In genomic region chr2:191152841-191153240, GRCh38 we compare ENCODE assay signal across 11 cellular contexts. TPM values are rescaled to one million over a fixed set of nuclear protein-coding genes. Genes with fewer than 3 reads are reported as not detected.
DNase-seq lines count a peak whose midpoint lies in the region; ATAC-seq and TF ChIP-seq lines count a peak whose summit lies in the region.
"Had no signal": no experiment of that assay in that cellular context is flagged by ENCODE, and none has a peak within 500 bp of the region (broad histone marks: within the 10 kb centered on the region; RNA-seq: fewer than 3 reads in every experiment).

No MANE protein-coding gene starts in this region.

- H3K36me3 Mint-ChIP-seq in T-helper 2 cell treated with Interferon-gamma antibody and Interleukin-4, amounts not matched to agents 5 μg/mL and 100 μg/mL, for 36 hours (ENCODE audit: low read depth) = peaks cover 12% of the 10 kb centered on the region

- H3K27me3 Mint-ChIP-seq in T-helper 2 cell treated with Interferon-gamma antibody and Interleukin-4, amounts not matched to agents 5 μg/mL and 100 μg/mL, for 36 hours (ENCODE audit: low read depth) = no peaks in the 10 kb centered on the region

- TF ChIP-seq CTCF in cardiac muscle cell (IDR thresholded peaks at IDR 0.05; ENCODE audit: low read depth, low read length) (no peak), esophagus squamous epithelium (IDR thresholded peaks at IDR 0.05) (no peak)

- H3K27ac Mint-ChIP-seq in T-helper 2 cell treated with Interferon-gamma antibody and Interleukin-4, amounts not matched to agents 5 μg/mL and 100 μg/mL, for 36 hours = peak overlapping the region; percentile 90

- no peak for TF ChIP-seq POLR2A in esophagus squamous epithelium (IDR thresholded peaks at IDR 0.05)

- H3K4me3 ChIP-seq in cardiac muscle cell = no peak overlapping the region
- no peak overlapping the region for H3K4me3 ChIP-seq in esophagus squamous epithelium

- DNase-seq in CD1c-positive myeloid dendritic cell (ENCODE audit: extremely low spot score) = peak; percentile 28
- DNase-seq in T-helper 2 cell treated with Interferon-gamma antibody and Interleukin-4, amounts not matched to agents 5 μg/mL and 100 μg/mL, for 36 hours (ENCODE audit: low spot score) = no peak
- peak; percentile 40 to 47 for DNase-seq in cardiac muscle cell (ENCODE audit: low read depth in 1 of 2, low spot score in 1 of 2)
- no peak for DNase-seq in NCI-H774 (lab: John Stamatoyannopoulos, UW)
- DNase-seq in NCI-H526 treated with DMSO at 0.1 percent for 48 hours (lab: John Stamatoyannopoulos, UW) = no peak
- DNase-seq in medulla oblongata (ENCODE audit: extremely low spot score) = no peak
- DNase-seq in esophagus squamous epithelium (lab: John Stamatoyannopoulos, UW) = no peak
- DNase-seq: activated T-cell treated with anti-CD3 and anti-CD28 coated beads for 4 hours, DND-41 had no signal

- H3K36me3 ChIP-seq in cardiac muscle cell (no peaks in the 10 kb centered on the region), esophagus squamous epithelium (no peaks in the 10 kb centered on the region)

- peaks cover 30% of the 10 kb centered on the region for H3K27me3 ChIP-seq in cardiac muscle cell
- H3K27me3 ChIP-seq in esophagus squamous epithelium = peaks cover 0 to 10% (median 0%) of the 10 kb centered on the region in 4 donors

- peak; percentile 25 for ATAC-seq in GM19351 (IDR thresholded peaks at IDR 0.05; ENCODE audit: unreplicated experiment)
- ATAC-seq: Panc1 had no signal

- H3K4me1 ChIP-seq in cardiac muscle cell (ENCODE audit: low read depth) (peaks cover 12% of the 10 kb centered on the region), esophagus squamous epithelium (peaks cover 0 to 13% (median 0%) of the 10 kb centered on the region in 3 donors)

- H3K9me3 Mint-ChIP-seq in T-helper 2 cell treated with Interferon-gamma antibody and Interleukin-4, amounts not matched to agents 5 μg/mL and 100 μg/mL, for 36 hours = no peaks in the 10 kb centered on the region

- intact Hi-C loops in esophagus squamous epithelium (cut with DNase I) = no loop called here

- H3K4me1 Mint-ChIP-seq in T-helper 2 cell treated with Interferon-gamma antibody and Interleukin-4, amounts not matched to agents 5 μg/mL and 100 μg/mL, for 36 hours (ENCODE audit: low read depth) = peaks cover 60% of the 10 kb centered on the region

- H3K27ac ChIP-seq in cardiac muscle cell (no peak overlapping the region), esophagus squamous epithelium (no peak overlapping the region)

- H3K9me3 ChIP-seq in cardiac muscle cell (ENCODE audit: low read depth) (no peaks in the 10 kb centered on the region), esophagus squamous epithelium (no peaks in the 10 kb centered on the region)

- no peak overlapping the region for H3K4me3 Mint-ChIP-seq in T-helper 2 cell treated with Interferon-gamma antibody and Interleukin-4, amounts not matched to agents 5 μg/mL and 100 μg/mL, for 36 hours

- 63 to 70% methylated on average over 2 of the region's 2 CpGs for WGBS in esophagus squamous epithelium, 2 donors

RNA-seq across cellular contexts. Expression of gene STAT4, which starts 2.0 kb away (rescaled TPM):
- 0.32 and 0.45 TPM in 2 replicates for total RNA-seq in cardiac muscle cell
- polyA plus RNA-seq in cardiac muscle cell = 0.31 and 0.87 TPM in 2 replicates
- total RNA-seq in esophagus squamous epithelium = 1 to 10 TPM in 3 of 4 donors, under 1 TPM in 1; 0.47 to 3.2 (median 2.1) TPM

Comparison
In these comparisons a context has a peak if more than half of its experiments do, and no peak if none do; other contexts are left out.
1. DNase-seq: peak in CD1c-positive myeloid dendritic cell (single experiment) and cardiac muscle cell (2 of 2); none in T-helper 2 cell treated with Interferon-gamma antibody and Interleukin-4, amounts not matched to agents 5 μg/mL and 100 μg/mL, for 36 hours (single experiment), NCI-H774 (single experiment), NCI-H526 treated with DMSO at 0.1 percent for 48 hours (single experiment), medulla oblongata (single experiment) and esophagus squamous epithelium (single experiment).